ENCODE assay signal across 15 cellular contexts in the genomic region with DNA sequence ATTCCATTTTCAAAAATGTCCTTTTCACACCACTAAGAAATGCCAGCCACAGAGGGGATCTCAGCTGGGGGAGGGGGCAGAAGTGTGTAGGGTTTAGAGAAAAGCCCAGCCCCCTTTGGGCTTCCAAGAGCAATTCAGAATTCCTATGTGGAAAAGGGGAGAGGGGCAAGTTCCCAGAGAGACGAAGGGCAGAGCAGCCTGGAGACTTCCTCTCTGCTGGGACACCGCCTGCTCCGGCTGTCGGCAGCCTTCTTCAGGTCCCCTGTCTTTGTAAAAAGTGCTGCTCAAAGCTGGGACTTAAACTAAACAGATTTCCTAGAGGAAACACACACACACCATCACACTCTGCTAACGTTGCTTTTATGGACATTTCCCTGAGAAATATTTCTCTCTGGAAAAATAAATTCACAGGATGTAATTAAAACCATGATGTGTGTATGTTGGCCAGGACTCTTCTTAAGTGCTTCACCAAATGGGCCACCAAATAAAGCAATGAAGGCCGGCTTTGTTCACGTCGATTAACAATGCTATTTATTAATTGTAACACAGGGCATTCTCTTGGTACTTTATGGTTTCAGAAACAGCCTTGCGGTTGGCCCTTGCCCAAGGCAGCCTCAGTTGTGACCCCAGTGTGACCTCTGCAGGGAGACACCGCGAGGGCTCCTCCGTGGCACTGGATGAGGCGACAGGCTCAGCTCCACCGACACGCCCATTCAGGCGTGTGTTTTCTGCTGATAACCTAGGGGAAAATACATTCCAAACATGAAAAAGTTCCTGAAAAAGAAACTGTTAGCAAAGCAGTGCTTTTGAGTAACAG. TPM values are rescaled to one million over a fixed set of nuclear protein-coding genes. Genes with fewer than 3 reads are reported as not detected.
DNase-seq lines count a peak whose midpoint lies in the region; ATAC-seq and TF ChIP-seq lines count a peak whose summit lies in the region.
"Had no signal": no experiment of that assay in that cellular context is flagged by ENCODE, and none has a peak within 500 bp of the region (broad histone marks: within the 10 kb centered on the region; RNA-seq: fewer than 3 reads in every experiment).

No MANE protein-coding gene starts in this region.

- H3K9me3 ChIP-seq in NT2/D1 (ENCODE audit: insufficient read depth, low read length) = peaks cover 4% of the 10 kb centered on the region; the same call in 1 of the 2 replicates
- H3K9me3 ChIP-seq: SK-N-SH had no signal

- ATAC-seq in activated CD8-positive, alpha-beta T cell treated with anti-CD3 and anti-CD28 coated beads, Interleukin-2, amount 10 ng/mL, durations not matched to agents 7 days and 5 days = no peak
- ATAC-seq: activated CD4-positive, CD25-positive, alpha-beta regulatory T cell treated with anti-CD3 and anti-CD28 coated beads, Interleukin-2, amount 50 U/mL, for 24 hours had no signal

- in situ Hi-C loops in GM13976 (cut with MboI; ENCODE audit: low sequenced_read_pairs, unreplicated experiment) = no loop called here

- peaks cover 2% of the 10 kb centered on the region for H3K9me3 Mint-ChIP-seq in neural crest cell
- H3K9me3 Mint-ChIP-seq in activated CD8-positive, alpha-beta T cell treated with anti-CD3 and anti-CD28 coated beads, Interleukin-2, amount 10 ng/mL, durations not matched to agents 7 days and 5 days (ENCODE audit: insufficient read depth) = peaks cover 10% of the 10 kb centered on the region
- peaks cover 10% of the 10 kb centered on the region for H3K9me3 Mint-ChIP-seq in activated T-helper 2 cell treated with anti-CD3 and anti-CD28 coated beads, Interferon-gamma antibody, Interleukin-2, Interleukin-4, amounts not matched to agents 10 μg/mL and 5 μg/mL and 100 μg/mL, durations not matched to agents 14 hours and 24 hours and 36 hours

- H3K27me3 Mint-ChIP-seq in neural crest cell (ENCODE audit: low read depth) = no peaks in the 10 kb centered on the region
- peaks cover 2% of the 10 kb centered on the region for H3K27me3 Mint-ChIP-seq in activated CD8-positive, alpha-beta T cell treated with anti-CD3 and anti-CD28 coated beads, Interleukin-2, amount 10 ng/mL, durations not matched to agents 7 days and 5 days (ENCODE audit: low read depth)
- peaks cover 4% of the 10 kb centered on the region for H3K27me3 Mint-ChIP-seq in activated T-helper 2 cell treated with anti-CD3 and anti-CD28 coated beads, Interferon-gamma antibody, Interleukin-2, Interleukin-4, amounts not matched to agents 10 μg/mL and 5 μg/mL and 100 μg/mL, durations not matched to agents 14 hours and 24 hours and 36 hours (ENCODE audit: low read depth)
- H3K27me3 Mint-ChIP-seq: activated T-cell treated with anti-CD3 and anti-CD28 coated beads, Interleukin-2, amount 50 U/mL, for 24 hours; memory B cell had no signal

- intact Hi-C loops in activated T-helper 2 cell treated with anti-CD3 and anti-CD28 coated beads, Interferon-gamma antibody, Interleukin-2, Interleukin-4, amounts not matched to agents 10 μg/mL and 5 μg/mL and 100 μg/mL, durations not matched to agents 14 hours and 24 hours and 36 hours (cut with micrococcal nuclease) = loop anchor here (10.0 kb wide), 1 partner anchor 46 kb away; no protein-coding TSS in a partner anchor

- no peaks in the 10 kb centered on the region for H3K36me3 Mint-ChIP-seq in neural crest cell (ENCODE audit: low read depth)
- peaks cover 7% of the 10 kb centered on the region for H3K36me3 Mint-ChIP-seq in activated CD8-positive, alpha-beta T cell treated with anti-CD3 and anti-CD28 coated beads, Interleukin-2, amount 10 ng/mL, durations not matched to agents 7 days and 5 days (ENCODE audit: low read depth)
- H3K36me3 Mint-ChIP-seq in activated T-helper 2 cell treated with anti-CD3 and anti-CD28 coated beads, Interferon-gamma antibody, Interleukin-2, Interleukin-4, amounts not matched to agents 10 μg/mL and 5 μg/mL and 100 μg/mL, durations not matched to agents 14 hours and 24 hours and 36 hours (ENCODE audit: low read depth) = peaks cover under 1% of the 10 kb centered on the region

- CTCF ChIA-PET in activated CD8-positive, alpha-beta T cell treated with anti-CD3 and anti-CD28 coated beads, Interleukin-2, amount 10 ng/mL, durations not matched to agents 7 days and 5 days (lab: Charles Lee) = no interaction called here

- H3K4me1 Mint-ChIP-seq in neural crest cell = peaks cover 29% of the 10 kb centered on the region
- peaks cover 15% of the 10 kb centered on the region for H3K4me1 Mint-ChIP-seq in activated CD8-positive, alpha-beta T cell treated with anti-CD3 and anti-CD28 coated beads, Interleukin-2, amount 10 ng/mL, durations not matched to agents 7 days and 5 days (ENCODE audit: low read depth)
- peaks cover 3% of the 10 kb centered on the region for H3K4me1 Mint-ChIP-seq in activated T-helper 2 cell treated with anti-CD3 and anti-CD28 coated beads, Interferon-gamma antibody, Interleukin-2, Interleukin-4, amounts not matched to agents 10 μg/mL and 5 μg/mL and 100 μg/mL, durations not matched to agents 14 hours and 24 hours and 36 hours (ENCODE audit: low read depth)

- H3K4me3 ChIP-seq in NT2/D1 (ENCODE audit: insufficient read length, low read depth) = no peak overlapping the region

- H3K4me3 Mint-ChIP-seq in neural crest cell = peak overlapping the region; percentile 42
- no peak overlapping the region for H3K4me3 Mint-ChIP-seq in activated CD8-positive, alpha-beta T cell treated with anti-CD3 and anti-CD28 coated beads, Interleukin-2, amount 10 ng/mL, durations not matched to agents 7 days and 5 days
- H3K4me3 Mint-ChIP-seq in activated T-helper 2 cell treated with anti-CD3 and anti-CD28 coated beads, Interferon-gamma antibody, Interleukin-2, Interleukin-4, amounts not matched to agents 10 μg/mL and 5 μg/mL and 100 μg/mL, durations not matched to agents 14 hours and 24 hours and 36 hours (ENCODE audit: low read depth) = no peak overlapping the region
- H3K4me3 Mint-ChIP-seq: activated T-cell treated with anti-CD3 and anti-CD28 coated beads, Interleukin-2, amount 50 U/mL, for 24 hours; memory B cell had no signal

- POLR2A ChIA-PET in activated CD8-positive, alpha-beta T cell treated with anti-CD3 and anti-CD28 coated beads, Interleukin-2, amount 10 ng/mL, durations not matched to agents 7 days and 5 days (lab: Charles Lee) = no interaction called here

- H3K27me3 ChIP-seq in NT2/D1 (ENCODE audit: insufficient read depth, insufficient read length) = no peaks in the 10 kb centered on the region

- no peak overlapping the region for H3K9ac ChIP-seq in NT2/D1 (ENCODE audit: insufficient read length, low read depth)
- H3K9ac ChIP-seq: SK-N-SH had no signal

- H3K27ac Mint-ChIP-seq in neural crest cell (ENCODE audit: unreplicated experiment) = peak overlapping the region; percentile 95
- no peak overlapping the region for H3K27ac Mint-ChIP-seq in activated CD8-positive, alpha-beta T cell treated with anti-CD3 and anti-CD28 coated beads, Interleukin-2, amount 10 ng/mL, durations not matched to agents 7 days and 5 days
- H3K27ac Mint-ChIP-seq in activated T-helper 2 cell treated with anti-CD3 and anti-CD28 coated beads, Interferon-gamma antibody, Interleukin-2, Interleukin-4, amounts not matched to agents 10 μg/mL and 5 μg/mL and 100 μg/mL, durations not matched to agents 14 hours and 24 hours and 36 hours = no peak overlapping the region
- H3K27ac Mint-ChIP-seq: activated T-cell treated with anti-CD3 and anti-CD28 coated beads, Interleukin-2, amount 50 U/mL, for 24 hours; memory B cell had no signal

- H3K36me3 ChIP-seq in NT2/D1 (ENCODE audit: insufficient read depth, insufficient read length, low read length) = no peaks in the 10 kb centered on the region

- H3K4me1 ChIP-seq in NT2/D1 (ENCODE audit: insufficient read depth, insufficient read length) = peaks cover 18% of the 10 kb centered on the region

- DNase-seq in COLO829 (ENCODE audit: low spot score) (peak; percentile 14), NT2/D1 (ENCODE audit: low read depth, low spot score) (peak; percentile 33), dermis microvascular lymphatic vessel endothelial cell (ENCODE audit: low read depth in 2 of 2) (peak; percentile 76 to 80), neural crest cell (ENCODE audit: low read depth, low spot score) (no peak), Kasumi-1 (lab: John Stamatoyannopoulos, UW) (no peak), GM13976 (ENCODE audit: low spot score) (no peak)
- DNase-seq in activated CD8-positive, alpha-beta T cell treated with anti-CD3 and anti-CD28 coated beads, Interleukin-2, amount 10 ng/mL, durations not matched to agents 7 days and 5 days = no peak
- no peak for DNase-seq in activated T-helper 2 cell treated with anti-CD3 and anti-CD28 coated beads, Interferon-gamma antibody, Interleukin-2, Interleukin-4, amounts not matched to agents 10 μg/mL and 5 μg/mL and 100 μg/mL, durations not matched to agents 14 hours and 24 hours and 36 hours (ENCODE audit: low spot score)
- DNase-seq: activated T-cell treated with anti-CD3 and anti-CD28 coated beads, Interleukin-2, amount 50 U/mL, for 24 hours; effector CD8-positive, alpha-beta T cell; NCI-H1436; SK-N-SH; stimulated activated CD4-positive, alpha-beta T cell treated with anti-CD3 and anti-CD28 coated beads, Interleukin-1b, Interleukin-23, amount 100 ng/mL, for 48 hours had no signal

- TF ChIP-seq CTCF in neural crest cell (conservative IDR thresholded peaks at IDR 0.05) (no peak), GM13976 (IDR thresholded peaks at IDR 0.05; ENCODE audit: borderline replicate concordance, control extremely low read depth, extremely low read depth, insufficient read depth, missing control alignments) (no peak)

RNA-seq across cellular contexts. Expression of a gene that starts 5.6 kb away (rescaled TPM):
- total RNA-seq in dermis microvascular lymphatic vessel endothelial cell (5.8 and 7.1 TPM in 2 replicates), neural crest cell (37.5 and 39.9 TPM in 2 replicates)
- total RNA-seq in activated CD8-positive, alpha-beta T cell treated with anti-CD3 and anti-CD28 coated beads, Interleukin-2, amount 10 ng/mL, durations not matched to agents 7 days and 5 days = 10 to 100 TPM; 27.9 to 31.0 TPM
- 36.3 and 37.4 TPM in 2 replicates for total RNA-seq in activated T-helper 2 cell treated with anti-CD3 and anti-CD28 coated beads, Interferon-gamma antibody, Interleukin-2, Interleukin-4, amounts not matched to agents 10 μg/mL and 5 μg/mL and 100 μg/mL, durations not matched to agents 14 hours and 24 hours and 36 hours

Comparison
In these comparisons a context has a peak if more than half of its experiments do, and no peak if none do; other contexts are left out.
1. DNase-seq: peak in COLO829 (single experiment), NT2/D1 (single experiment) and dermis microvascular lymphatic vessel endothelial cell (2 of 2); none in neural crest cell (single experiment), activated CD8-positive, alpha-beta T cell treated with anti-CD3 and anti-CD28 coated beads, Interleukin-2, amount 10 ng/mL, durations not matched to agents 7 days and 5 days (single experiment), Kasumi-1 (0 of 2), activated T-helper 2 cell treated with anti-CD3 and anti-CD28 coated beads, Interferon-gamma antibody, Interleukin-2, Interleukin-4, amounts not matched to agents 10 μg/mL and 5 μg/mL and 100 μg/mL, durations not matched to agents 14 hours and 24 hours and 36 hours (single experiment) and GM13976 (single experiment).